ENCODE assay signal across 5 cellular contexts in genomic region chr14:73531971-73532370, GRCh38. TPM values are rescaled to one million over a fixed set of nuclear protein-coding genes. Genes with fewer than 3 reads are reported as not detected.
"Had no signal": no experiment of that assay in that cellular context is flagged by ENCODE, and none has a peak within 500 bp of the region (broad histone marks: within the 10 kb centered on the region; RNA-seq: fewer than 3 reads in every experiment).

No MANE protein-coding gene starts in this region.

RNA-seq across cellular contexts. Expression of gene HEATR4, which starts 26.8 kb away (rescaled TPM):
- total RNA-seq: activated CD4-positive, alpha-beta memory T cell treated with anti-CD3 and anti-CD28 coated beads, Interleukin-2, amount 10 ng/mL, durations not matched to agents 7 days and 5 days; activated CD8-positive, alpha-beta memory T cell treated with anti-CD3 and anti-CD28 coated beads, Interleukin-2, amount 10 ng/mL, durations not matched to agents 7 days and 5 days; ascending aorta; Right ventricle myocardium inferior; SK-MEL-5 had no signal
